ENCODE assay signal across 20 cellular contexts in the genomic region with DNA sequence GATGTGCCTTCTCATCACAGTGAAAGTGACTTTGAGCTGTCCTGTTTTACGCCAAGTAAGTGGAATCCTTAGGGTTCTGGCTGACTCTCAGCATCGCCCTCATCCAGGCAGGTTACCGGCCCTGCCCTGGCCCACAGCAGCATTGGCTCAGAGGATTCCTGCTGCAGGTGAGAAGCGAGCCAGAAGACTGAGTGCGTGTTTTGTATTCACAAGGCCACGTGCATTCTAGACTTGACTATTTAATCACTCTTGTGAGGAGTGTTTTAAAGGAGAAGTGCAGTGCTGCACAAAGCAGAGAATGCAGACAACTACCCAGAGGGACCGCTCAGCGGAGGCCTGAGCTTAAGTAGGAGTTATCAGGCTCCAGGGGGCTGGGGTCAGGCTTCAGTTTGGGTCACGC.
"Had no signal": no experiment of that assay in that cellular context is flagged by ENCODE, and none has a peak within 500 bp of the region (broad histone marks: within the 10 kb centered on the region; RNA-seq: fewer than 3 reads in every experiment).

No MANE protein-coding gene starts in this region.

- DNase-seq: activated CD4-positive, alpha-beta T cell treated with anti-CD3 and anti-CD28 coated beads, Interleukin-2, amount 50 U/mL, for 48 hours; activated effector memory CD4-positive, alpha-beta T cell treated with Interleukin-2 at 50 U/mL for 16 hours; activated T-cell treated with anti-CD3 and anti-CD28 coated beads, Interleukin-2, amount 50 U/mL, for 4 hours; amygdala; cortex of kidney; effector CD4-positive, alpha-beta T cell; foreskin fibroblast; glutamatergic neuron; hypothalamus; kidney; left ventricle myocardium superior; mesendoderm; right cardiac atrium; small intestine; stimulated activated naive CD8-positive, alpha-beta T cell treated with anti-CD3 and anti-CD28 coated beads, Interleukin-15, Interleukin-2, amounts not matched to agents 100 U/mL and 50 U/mL, for 24 hours; T-helper 9 cell; trophoblast cell had no signal

- H3K9me3 Mint-ChIP-seq: activated naive CD4-positive, alpha-beta T cell treated with anti-CD3 and anti-CD28 coated beads, Interleukin-2, amount 50 U/mL, for 72 hours; activated T-cell treated with anti-CD3 and anti-CD28 coated beads, Interleukin-2, amount 50 U/mL, for 4 hours had no signal

- H3K36me3 Mint-ChIP-seq: activated naive CD4-positive, alpha-beta T cell treated with anti-CD3 and anti-CD28 coated beads, Interleukin-2, amount 50 U/mL, for 72 hours; brain had no signal

- H3K4me1 ChIP-seq: prostate gland had no signal

- H3K36me3 ChIP-seq: prostate gland had no signal

- ATAC-seq: activated naive CD4-positive, alpha-beta T cell treated with anti-CD3 and anti-CD28 coated beads, Interleukin-2, amount 50 U/mL, for 72 hours; activated T-cell treated with anti-CD3 and anti-CD28 coated beads, Interleukin-2, amount 50 U/mL, for 4 hours; left ventricle myocardium superior; right cardiac atrium; stimulated activated naive CD8-positive, alpha-beta T cell treated with anti-CD3 and anti-CD28 coated beads, Interleukin-15, Interleukin-2, amounts not matched to agents 100 U/mL and 50 U/mL, for 24 hours had no signal

- H3K4me3 ChIP-seq: prostate gland had no signal

- H3K4me3 Mint-ChIP-seq: activated T-cell treated with anti-CD3 and anti-CD28 coated beads, Interleukin-2, amount 50 U/mL, for 4 hours; brain had no signal

- H3K27ac ChIP-seq: prostate gland had no signal

- H3K27ac Mint-ChIP-seq: activated naive CD4-positive, alpha-beta T cell treated with anti-CD3 and anti-CD28 coated beads, Interleukin-2, amount 50 U/mL, for 72 hours; brain had no signal

- H3K9me3 ChIP-seq: prostate gland had no signal

- FAIRE-seq: kidney, small intestine had no signal
